Comparison of ENCODE assay signal across 2 cellular contexts in genomic region chrX:15274946-15275345, GRCh38.
TF ChIP-seq lines count a peak whose summit lies in the region.

No MANE protein-coding gene starts in this region.

TF ChIP-seq in IMR-90, 13 proteins besides CTCF, POLR2A, EP300 and RAD21:
- TF ChIP-seq CEBPB (IDR thresholded peaks at IDR 0.05; ENCODE audit: low read depth, low read length) (0 out of 2 replicates have a peak, but pooled peaks have one; percentile 41), RFX5 (IDR thresholded peaks at IDR 0.05; ENCODE audit: low read depth, low read length) (no peak)

TF ChIP-seq in K562, 482 proteins besides CTCF, POLR2A, EP300 and RAD21:
- no peak for TF ChIP-seq ATF2 (CRISPR knock-in tag; IDR thresholded peaks at IDR 0.05)
- TF ChIP-seq CEBPB (tag; IDR thresholded peaks at IDR 0.05), result 0 out of 2 replicates have a peak, but pooled peaks have one; percentile 14
TF ChIP-seq in K562: peak in this region for 1.
